Comparison of ENCODE assay signal across 15 cellular contexts in genomic region chr20:51424270-51425041, GRCh38.
DNase-seq lines count a peak whose midpoint lies in the region; ATAC-seq, FAIRE-seq and TF ChIP-seq lines count a peak whose summit lies in the region.
"Had no signal": no experiment of that assay in that cellular context is flagged by ENCODE, and none has a peak within 500 bp of the region (broad histone marks: within the 10 kb centered on the region; RNA-seq: fewer than 3 reads in every experiment).

No MANE protein-coding gene starts in this region.

- H4K20me1 ChIP-seq in smooth muscle cell (ENCODE audit: low read depth) = no peaks in the 10 kb centered on the region

- H3K4me1 ChIP-seq in smooth muscle cell (ENCODE audit: low read depth) = peaks cover 32% of the 10 kb centered on the region
- peaks cover 0 to 27% (median 16%) of the 10 kb centered on the region in 12 donors for H3K4me1 ChIP-seq in heart left ventricle

- H3K36me3 Mint-ChIP-seq in T-cell = peaks cover 32% of the 10 kb centered on the region
- H3K36me3 Mint-ChIP-seq in activated naive CD8-positive, alpha-beta T cell treated with anti-CD3 and anti-CD28 coated beads, Interleukin-2, amount 50 U/mL, for 24 hours (ENCODE audit: low read depth) = peaks cover 36% of the 10 kb centered on the region

- H3K4me2 ChIP-seq in smooth muscle cell = peak overlapping the region; percentile 46

- no peaks in the 10 kb centered on the region for H3K27me3 ChIP-seq in smooth muscle cell (ENCODE audit: low read depth)
- H3K27me3 ChIP-seq in heart left ventricle = no peaks in the 10 kb centered on the region
- H3K27me3 ChIP-seq: left lung had no signal

- no peak for TF ChIP-seq POLR2A in heart left ventricle (IDR thresholded peaks at IDR 0.05)

- no peaks in the 10 kb centered on the region for H3K27me3 Mint-ChIP-seq in T-cell
- H3K27me3 Mint-ChIP-seq in activated naive CD8-positive, alpha-beta T cell treated with anti-CD3 and anti-CD28 coated beads, Interleukin-2, amount 50 U/mL, for 24 hours = no peaks in the 10 kb centered on the region

- ATAC-seq in T-cell (replicated peaks in 1 of 4) = peak in 3 of 4 experiments; percentile 17 to 52 (median 45)
- ATAC-seq in activated naive CD8-positive, alpha-beta T cell treated with anti-CD3 and anti-CD28 coated beads, Interleukin-2, amount 50 U/mL, for 24 hours = peak; percentile 68
- ATAC-seq in HG02610 (IDR thresholded peaks at IDR 0.05; ENCODE audit: unreplicated experiment) = no peak
- ATAC-seq in heart left ventricle = no peak
- ATAC-seq: left lung had no signal

- POLR2A ChIA-PET in T-cell (lab: Charles Lee) = no interaction called here

- H3K9me3 Mint-ChIP-seq in T-cell = no peaks in the 10 kb centered on the region
- no peaks in the 10 kb centered on the region for H3K9me3 Mint-ChIP-seq in activated naive CD8-positive, alpha-beta T cell treated with anti-CD3 and anti-CD28 coated beads, Interleukin-2, amount 50 U/mL, for 24 hours

- H3K36me3 ChIP-seq in smooth muscle cell (ENCODE audit: low read depth) = no peaks in the 10 kb centered on the region
- peaks cover 0 to 5% (median 0%) of the 10 kb centered on the region in 9 donors for H3K36me3 ChIP-seq in heart left ventricle
- H3K36me3 ChIP-seq: left lung had no signal

- peaks cover 23% of the 10 kb centered on the region for H3F3A ChIP-seq in smooth muscle cell (ENCODE audit: low read depth)

- FAIRE-seq in HTR-8/SVneo (lab: Jason Lieb, UNC) = peak; percentile 54
- FAIRE-seq: astrocyte had no signal

- CTCF ChIA-PET in T-cell (lab: Charles Lee) = interaction anchor here in 1 of 2 donors (0.6 kb wide), 1 partner anchor 104 kb away, joined by 9 read pairs; no protein-coding TSS in a partner anchor

- 69% methylated on average over 15 of the region's 15 CpGs for WGBS in smooth muscle cell (ENCODE audit: low lambda C conversion rate)
- 88 to 92% (median 88%) methylated on average over 15 of the region's 15 CpGs for WGBS in heart left ventricle, 4 donors

- peaks cover 4% of the 10 kb centered on the region for H3K79me2 ChIP-seq in smooth muscle cell (ENCODE audit: low read depth)

- DNase-seq in HTR-8/SVneo (ENCODE audit: insufficient read length, low spot score) (no peak), T-cell (no peak), smooth muscle cell (lab: John Stamatoyannopoulos, UW; ENCODE audit: unreplicated experiment) (no peak), kidney glomerular epithelial cell (lab: John Stamatoyannopoulos, UW) (no peak), heart left ventricle (no peak)
- no peak for DNase-seq in activated naive CD8-positive, alpha-beta T cell treated with anti-CD3 and anti-CD28 coated beads, Interleukin-2, amount 50 U/mL, for 24 hours
- DNase-seq: GM23248, left lung, NCI-H1436 treated with DMSO at 0.1 percent for 48 hours, NCI-H526, occipital lobe, SHP77 had no signal

- H3K4me1 Mint-ChIP-seq in T-cell = peaks cover 33 to 84% (median 60%) of the 10 kb centered on the region in 3 donors
- H3K4me1 Mint-ChIP-seq in activated naive CD8-positive, alpha-beta T cell treated with anti-CD3 and anti-CD28 coated beads, Interleukin-2, amount 50 U/mL, for 24 hours = peaks cover 77% of the 10 kb centered on the region

- intact Hi-C loops in heart left ventricle (cut with DNase I) = no loop called here

- no peaks in the 10 kb centered on the region for H3K9me3 ChIP-seq in smooth muscle cell (replicated peaks; ENCODE audit: low read depth)
- H3K9me3 ChIP-seq in heart left ventricle = no peaks in the 10 kb centered on the region
- H3K9me3 ChIP-seq: left lung had no signal

- H2AFZ ChIP-seq in smooth muscle cell (ENCODE audit: low read depth) = no peak overlapping the region
- H2AFZ ChIP-seq: GM23248 had no signal

- peak overlapping the region; percentile 88 to 93 for H3K27ac Mint-ChIP-seq in T-cell
- H3K27ac Mint-ChIP-seq in activated naive CD8-positive, alpha-beta T cell treated with anti-CD3 and anti-CD28 coated beads, Interleukin-2, amount 50 U/mL, for 24 hours = peak overlapping the region; percentile 90

- H3K4me3 Mint-ChIP-seq in T-cell = peak overlapping the region; percentile 8 to 59 (median 58)
- H3K4me3 Mint-ChIP-seq in activated naive CD8-positive, alpha-beta T cell treated with anti-CD3 and anti-CD28 coated beads, Interleukin-2, amount 50 U/mL, for 24 hours = peak overlapping the region; percentile 27

- no peak for TF ChIP-seq CTCF in smooth muscle cell (IDR thresholded peaks at IDR 0.05; ENCODE audit: borderline replicate concordance, insufficient read depth, poor library complexity, severe bottlenecking)
- TF ChIP-seq CTCF in heart left ventricle (IDR thresholded peaks at IDR 0.05) = no peak

- peak overlapping the region; percentile 31 for H3K9ac ChIP-seq in smooth muscle cell (ENCODE audit: low read depth)
- H3K9ac ChIP-seq: GM23248 had no signal

- H3K27ac ChIP-seq in smooth muscle cell (ENCODE audit: low read depth) = peak overlapping the region; percentile 78
- H3K27ac ChIP-seq in heart left ventricle = peak overlapping the region in 1 of 12 donors; percentile 60
- H3K27ac ChIP-seq: GM23248, VCaP had no signal

- no peak overlapping the region for H3K4me3 ChIP-seq in smooth muscle cell
- H3K4me3 ChIP-seq in heart left ventricle = no peak overlapping the region
- H3K4me3 ChIP-seq: GM23248, left lung had no signal

Comparison
In these comparisons a context has a peak if more than half of its experiments do, and no peak if none do; other contexts are left out.
1. ATAC-seq: peak in T-cell (3 of 4) and activated naive CD8-positive, alpha-beta T cell treated with anti-CD3 and anti-CD28 coated beads, Interleukin-2, amount 50 U/mL, for 24 hours (single experiment); none in HG02610 (single experiment) and heart left ventricle (0 of 4).